Comparison of ENCODE assay signal across 1 cellular context in the genomic region with DNA sequence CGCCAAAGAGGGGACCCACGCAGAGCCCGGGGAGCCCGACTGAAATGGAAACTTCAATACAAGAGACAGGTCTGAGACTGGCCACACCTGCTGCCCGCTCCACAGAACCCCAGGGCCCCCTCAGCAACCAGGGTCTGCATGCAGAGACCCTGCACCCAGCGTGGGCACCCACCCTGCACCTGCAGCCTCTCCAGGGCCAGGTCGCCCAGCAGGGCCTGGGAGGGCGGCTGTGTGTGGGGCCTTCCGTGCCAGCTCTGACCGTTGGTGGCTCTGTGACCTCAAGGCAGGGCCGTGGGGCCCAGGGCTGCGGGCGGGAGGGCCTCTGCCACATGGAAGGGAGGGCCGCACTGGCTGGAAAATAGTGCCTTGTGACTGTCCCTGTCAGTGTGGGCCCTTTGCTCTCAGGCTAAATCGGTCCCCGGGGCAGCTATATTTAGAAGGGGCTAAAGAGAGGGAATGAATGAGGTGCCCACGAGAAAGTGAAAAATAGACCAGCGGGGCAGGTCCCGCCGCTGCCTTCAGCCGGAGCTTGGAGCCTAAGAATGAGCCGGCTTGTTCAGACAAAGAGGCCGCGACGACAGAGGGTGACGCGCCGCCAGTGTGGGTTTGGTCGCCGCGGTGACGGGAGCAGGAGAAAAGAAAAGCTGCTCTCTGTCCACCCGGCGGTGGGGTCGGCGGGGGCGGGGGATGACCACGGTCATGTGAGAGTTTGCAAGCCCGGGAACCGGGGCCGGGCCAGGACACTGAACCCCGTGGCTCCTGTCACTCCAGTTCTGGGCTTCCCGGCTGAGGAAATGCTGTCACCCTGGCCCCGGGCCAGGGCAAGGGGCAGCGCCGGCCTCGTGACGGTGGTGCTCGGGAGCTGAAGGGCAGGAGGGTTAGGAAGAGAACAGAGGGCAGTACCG.
TF ChIP-seq lines count a peak whose summit lies in the region.

No MANE protein-coding gene starts in this region.

TF ChIP-seq in HepG2, 621 proteins besides CTCF, POLR2A, EP300 and RAD21 (continued from another document):
- TF ChIP-seq, protein P1, sequence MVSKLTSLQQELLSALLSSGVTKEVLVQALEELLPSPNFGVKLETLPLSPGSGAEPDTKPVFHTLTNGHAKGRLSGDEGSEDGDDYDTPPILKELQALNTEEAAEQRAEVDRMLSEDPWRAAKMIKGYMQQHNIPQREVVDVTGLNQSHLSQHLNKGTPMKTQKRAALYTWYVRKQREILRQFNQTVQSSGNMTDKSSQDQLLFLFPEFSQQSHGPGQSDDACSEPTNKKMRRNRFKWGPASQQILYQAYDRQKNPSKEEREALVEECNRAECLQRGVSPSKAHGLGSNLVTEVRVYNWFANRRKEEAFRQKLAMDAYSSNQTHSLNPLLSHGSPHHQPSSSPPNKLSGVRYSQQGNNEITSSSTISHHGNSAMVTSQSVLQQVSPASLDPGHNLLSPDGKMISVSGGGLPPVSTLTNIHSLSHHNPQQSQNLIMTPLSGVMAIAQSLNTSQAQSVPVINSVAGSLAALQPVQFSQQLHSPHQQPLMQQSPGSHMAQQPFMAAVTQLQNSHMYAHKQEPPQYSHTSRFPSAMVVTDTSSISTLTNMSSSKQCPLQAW (CRISPR knock-in tag; IDR thresholded peaks at IDR 0.05) = peak; percentile 29
- peak; percentile 39; the same call in 1 of the 2 replicates for TF ChIP-seq ZSCAN21 (CRISPR knock-in tag; IDR thresholded peaks at IDR 0.05; ENCODE audit: borderline replicate concordance)
